Comparison of ENCODE assay signal across 16 cellular contexts in the genomic region with DNA sequence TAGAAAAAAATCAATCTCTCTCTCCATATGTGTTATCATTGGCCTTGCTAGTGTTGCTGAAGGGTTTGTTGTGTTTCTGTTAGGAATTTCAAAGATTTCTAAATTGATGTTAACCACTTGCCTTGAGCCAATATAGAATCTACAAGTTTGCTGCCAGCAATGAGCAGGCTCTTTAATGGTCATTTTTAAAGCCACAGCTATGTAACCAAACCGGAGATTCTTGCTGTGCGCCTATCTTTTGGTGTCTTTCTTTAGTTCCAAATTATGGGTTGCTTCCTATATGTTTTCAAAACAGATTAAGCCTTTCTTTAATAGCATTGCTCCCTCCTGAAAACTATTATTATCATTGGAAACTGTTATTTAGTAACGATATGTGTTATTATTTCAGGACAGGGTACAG.
"Had no signal": no experiment of that assay in that cellular context is flagged by ENCODE, and none has a peak within 500 bp of the region (broad histone marks: within the 10 kb centered on the region; RNA-seq: fewer than 3 reads in every experiment).

No MANE protein-coding gene starts in this region.

- H3K9ac ChIP-seq: SK-N-SH had no signal

- H3K9me3 ChIP-seq: SK-N-SH had no signal

- DNase-seq: KBM-7, NCI-H1092, NCI-H1105 treated with DMSO at 0.1 percent for 48 hours, NCI-H1417 treated with DMSO at 0.1 percent for 48 hours, NCI-H146, NCI-H187, NCI-H2029, NCI-H2081 treated with DMSO at 0.1 percent for 48 hours, NCI-H2171, NCI-H524, NCI-H526 treated with DMSO at 0.1 percent for 48 hours, NCI-H748 treated with DMSO at 0.1 percent for 48 hours, SHP77, SK-N-SH, SW 1271 had no signal

- H3K4me2 ChIP-seq: SK-N-SH had no signal

- H3K27ac ChIP-seq: RWPE1 had no signal
